Comparison of ENCODE assay signal across 10 cellular contexts in genomic region chr2:3127279-3127690, GRCh38.
DNase-seq lines count a peak whose midpoint lies in the region; ATAC-seq lines count a peak whose summit lies in the region.
"Had no signal": no experiment of that assay in that cellular context is flagged by ENCODE, and none has a peak within 500 bp of the region (broad histone marks: within the 10 kb centered on the region; RNA-seq: fewer than 3 reads in every experiment).

No MANE protein-coding gene starts in this region.

- no peaks in the 10 kb centered on the region for H3K27me3 ChIP-seq in SJCRH30

- no peaks in the 10 kb centered on the region for H3K36me3 Mint-ChIP-seq in activated CD8-positive, alpha-beta memory T cell treated with anti-CD3 and anti-CD28 coated beads, Interleukin-2, amount 10 ng/mL, durations not matched to agents 7 days and 5 days
- H3K36me3 Mint-ChIP-seq in naive thymus-derived CD8-positive, alpha-beta T cell = peaks cover 0 to 6% (median 0%) of the 10 kb centered on the region in 3 donors

- no peak overlapping the region for H3K4me3 Mint-ChIP-seq in activated CD8-positive, alpha-beta memory T cell treated with anti-CD3 and anti-CD28 coated beads, Interleukin-2, amount 10 ng/mL, durations not matched to agents 7 days and 5 days
- peak overlapping the region in 7 of 10 donors; percentile 22 to 57 (median 47) for H3K4me3 Mint-ChIP-seq in naive thymus-derived CD8-positive, alpha-beta T cell

- peaks cover 57% of the 10 kb centered on the region for H3K4me1 ChIP-seq in SJCRH30

- peak overlapping the region; percentile 92 for H3K27ac ChIP-seq in SJCRH30
- H3K27ac ChIP-seq: PC-9 had no signal

- ATAC-seq in activated CD8-positive, alpha-beta memory T cell treated with anti-CD3 and anti-CD28 coated beads, Interleukin-2, amount 10 ng/mL, durations not matched to agents 7 days and 5 days = no peak
- peak; percentile 77 for ATAC-seq in HG02759 (IDR thresholded peaks at IDR 0.05; ENCODE audit: unreplicated experiment)
- peak; percentile 40 to 52 for ATAC-seq in naive thymus-derived CD8-positive, alpha-beta T cell
- ATAC-seq in HG03139 (IDR thresholded peaks at IDR 0.05; ENCODE audit: unreplicated experiment) = no peak

- CTCF ChIA-PET in activated CD8-positive, alpha-beta memory T cell treated with anti-CD3 and anti-CD28 coated beads, Interleukin-2, amount 10 ng/mL, durations not matched to agents 7 days and 5 days (lab: Charles Lee) = no interaction called here

- H3K4me3 ChIP-seq in SJCRH30 = peak overlapping the region; percentile 52
- H3K4me3 ChIP-seq: PC-9 had no signal

- POLR2A ChIA-PET in naive thymus-derived CD8-positive, alpha-beta T cell (lab: Charles Lee) = no interaction called here

- H3K9me3 ChIP-seq in SJCRH30 (replicated peaks) = no peaks in the 10 kb centered on the region

- no peak for DNase-seq in activated CD8-positive, alpha-beta memory T cell treated with anti-CD3 and anti-CD28 coated beads, Interleukin-2, amount 10 ng/mL, durations not matched to agents 7 days and 5 days
- no peak for DNase-seq in activated CD8-positive, alpha-beta memory T cell treated with anti-CD3 and anti-CD28 coated beads, Interleukin-2, amount 50 U/mL, for 48 hours
- DNase-seq in SJCRH30 (peak in 1 of 2 experiments; percentile 95), kidney glomerular epithelial cell (lab: John Stamatoyannopoulos, UW) (no peak), C1 segment of cervical spinal cord (lab: John Stamatoyannopoulos, UW) (no peak)
- DNase-seq in naive thymus-derived CD8-positive, alpha-beta T cell = peak in 2 of 10 donors; percentile 4 to 5
- DNase-seq: MM.1S, PC-9 had no signal

- no peaks in the 10 kb centered on the region for H3K27me3 Mint-ChIP-seq in activated CD8-positive, alpha-beta memory T cell treated with anti-CD3 and anti-CD28 coated beads, Interleukin-2, amount 10 ng/mL, durations not matched to agents 7 days and 5 days
- H3K27me3 Mint-ChIP-seq in naive thymus-derived CD8-positive, alpha-beta T cell = peaks cover 0 to 11% (median 5%) of the 10 kb centered on the region in 5 donors

- H3K27ac Mint-ChIP-seq in activated CD8-positive, alpha-beta memory T cell treated with anti-CD3 and anti-CD28 coated beads, Interleukin-2, amount 10 ng/mL, durations not matched to agents 7 days and 5 days = peak overlapping the region; percentile 12
- H3K27ac Mint-ChIP-seq in naive thymus-derived CD8-positive, alpha-beta T cell = peak overlapping the region in 4 of 10 donors; percentile 34 to 87 (median 60)

- H3K36me3 ChIP-seq in SJCRH30 = no peaks in the 10 kb centered on the region

- H3K4me1 Mint-ChIP-seq in activated CD8-positive, alpha-beta memory T cell treated with anti-CD3 and anti-CD28 coated beads, Interleukin-2, amount 10 ng/mL, durations not matched to agents 7 days and 5 days = peaks cover 1% of the 10 kb centered on the region
- peaks cover 0 to 5% (median 3%) of the 10 kb centered on the region in 4 donors for H3K4me1 Mint-ChIP-seq in naive thymus-derived CD8-positive, alpha-beta T cell

- no peaks in the 10 kb centered on the region for H3K9me3 Mint-ChIP-seq in activated CD8-positive, alpha-beta memory T cell treated with anti-CD3 and anti-CD28 coated beads, Interleukin-2, amount 10 ng/mL, durations not matched to agents 7 days and 5 days (ENCODE audit: low read depth)
- H3K9me3 Mint-ChIP-seq in naive thymus-derived CD8-positive, alpha-beta T cell = peaks cover 0 to 2% (median 0%) of the 10 kb centered on the region in 9 donors

Comparison
In these comparisons a context has a peak if more than half of its experiments do, and no peak if none do; other contexts are left out.
1. ATAC-seq: peak in HG02759 (single experiment) and naive thymus-derived CD8-positive, alpha-beta T cell (2 of 2); none in activated CD8-positive, alpha-beta memory T cell treated with anti-CD3 and anti-CD28 coated beads, Interleukin-2, amount 10 ng/mL, durations not matched to agents 7 days and 5 days (single experiment) and HG03139 (single experiment).